Comparison of ENCODE assay signal across 21 cellular contexts in the genomic region with DNA sequence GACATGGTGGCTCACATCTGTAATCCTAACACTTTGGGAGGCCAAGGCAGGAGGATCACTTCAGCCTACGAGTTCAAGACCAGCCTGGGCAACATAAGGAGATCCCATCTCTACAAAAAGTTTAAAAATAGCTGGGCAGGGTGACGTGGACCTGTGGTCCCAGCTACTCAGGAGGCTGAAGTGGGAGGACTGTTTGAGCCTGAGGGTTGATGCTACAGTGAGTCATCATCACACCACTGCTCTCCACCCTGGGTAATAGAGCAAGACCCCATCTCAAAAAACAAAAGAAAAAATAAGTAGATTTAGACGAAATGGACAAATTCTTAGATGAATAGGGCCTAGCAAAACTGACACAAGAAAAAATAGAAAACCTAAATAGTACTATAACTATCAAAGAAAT. TPM values are rescaled to one million over a fixed set of nuclear protein-coding genes. Genes with fewer than 3 reads are reported as not detected.
DNase-seq lines count a peak whose midpoint lies in the region; ATAC-seq and TF ChIP-seq lines count a peak whose summit lies in the region.
"Had no signal": no experiment of that assay in that cellular context is flagged by ENCODE, and none has a peak within 500 bp of the region (broad histone marks: within the 10 kb centered on the region; RNA-seq: fewer than 3 reads in every experiment).

No MANE protein-coding gene starts in this region.

- H3K4me3 Mint-ChIP-seq in activated naive CD4-positive, alpha-beta T cell treated with anti-CD3 and anti-CD28 coated beads, Interleukin-2, amount 50 U/mL, for 24 hours = no peak overlapping the region
- no peak overlapping the region for H3K4me3 Mint-ChIP-seq in activated T-helper 17 cell treated with anti-CD3 and anti-CD28 coated beads, Interleukin-2, amount 50 U/mL, for 72 hours
- H3K4me3 Mint-ChIP-seq: CD4-positive, alpha-beta memory T cell; GM23338; HFFc6 had no signal

- no peaks in the 10 kb centered on the region for H3K9me3 Mint-ChIP-seq in activated naive CD4-positive, alpha-beta T cell treated with anti-CD3 and anti-CD28 coated beads, Interleukin-2, amount 50 U/mL, for 24 hours
- no peaks in the 10 kb centered on the region for H3K9me3 Mint-ChIP-seq in activated T-helper 17 cell treated with anti-CD3 and anti-CD28 coated beads, Interleukin-2, amount 50 U/mL, for 72 hours

- peaks cover 12% of the 10 kb centered on the region for H3K4me1 Mint-ChIP-seq in activated naive CD4-positive, alpha-beta T cell treated with anti-CD3 and anti-CD28 coated beads, Interleukin-2, amount 50 U/mL, for 24 hours
- peaks cover 5% of the 10 kb centered on the region for H3K4me1 Mint-ChIP-seq in activated T-helper 17 cell treated with anti-CD3 and anti-CD28 coated beads, Interleukin-2, amount 50 U/mL, for 72 hours

- WGBS in esophagus muscularis mucosa = 77% methylated on average over 3 of the region's 3 CpGs
- 55 to 62% methylated on average over 3 of the region's 3 CpGs for WGBS in aorta, 2 donors

- no peak for TF ChIP-seq POLR2A in esophagus muscularis mucosa (IDR thresholded peaks at IDR 0.05; ENCODE audit: low read depth)

- DNase-seq in activated naive CD4-positive, alpha-beta T cell treated with Interleukin-2 at 50 U/mL for 16 hours = no peak
- DNase-seq in esophagus muscularis mucosa (ENCODE audit: extremely low spot score) = no peak
- DNase-seq in aorta = no peak
- DNase-seq in dedifferentiated amniotic fluid mesenchymal stem cell (ENCODE audit: extremely low spot score) = no peak
- DNase-seq in HUDEP-2 (lab: John Stamatoyannopoulos, UW; ENCODE audit: unreplicated experiment in 76 of 76) = no peak
- DNase-seq: 8988T; CD4-positive, alpha-beta memory T cell; DMS153; DMS79; GDM1; HCEC 1CT; HFFc6 had no signal

- H3K27ac Mint-ChIP-seq in activated naive CD4-positive, alpha-beta T cell treated with anti-CD3 and anti-CD28 coated beads, Interleukin-2, amount 50 U/mL, for 24 hours = peak overlapping the region; percentile 55
- H3K27ac Mint-ChIP-seq in activated T-helper 17 cell treated with anti-CD3 and anti-CD28 coated beads, Interleukin-2, amount 50 U/mL, for 72 hours = no peak overlapping the region
- H3K27ac Mint-ChIP-seq: GM23338, HFFc6 had no signal

- H3K4me1 ChIP-seq in esophagus muscularis mucosa (peaks cover 0 to 42% (median 26%) of the 10 kb centered on the region in 4 donors), aorta (ENCODE audit: control insufficient read depth in 1 of 2, insufficient read depth in 2 of 2, low read length in 2 of 2) (peaks cover 0 to 2% of the 10 kb centered on the region in 2 donors)
- H3K4me1 ChIP-seq: BLaER1 had no signal

- peak; percentile 39 for ATAC-seq in activated T-helper 17 cell treated with anti-CD3 and anti-CD28 coated beads, Interleukin-2, amount 50 U/mL, for 72 hours (replicated peaks)
- ATAC-seq in aorta (ENCODE audit: low FRiP score) = no peak
- ATAC-seq in GM18870 (IDR thresholded peaks at IDR 0.05; ENCODE audit: unreplicated experiment) = no peak
- ATAC-seq: GM23338 had no signal

- H3K27me3 ChIP-seq in esophagus muscularis mucosa (peaks cover 0 to 10% (median 0%) of the 10 kb centered on the region in 4 donors), aorta (ENCODE audit: control insufficient read depth in 1 of 2, insufficient read depth in 2 of 2, low read length in 1 of 2) (no peaks in the 10 kb centered on the region)
- H3K27me3 ChIP-seq: BLaER1 had no signal

- H3K36me3 Mint-ChIP-seq in activated naive CD4-positive, alpha-beta T cell treated with anti-CD3 and anti-CD28 coated beads, Interleukin-2, amount 50 U/mL, for 24 hours = peaks cover 4% of the 10 kb centered on the region
- peaks cover 18% of the 10 kb centered on the region for H3K36me3 Mint-ChIP-seq in activated T-helper 17 cell treated with anti-CD3 and anti-CD28 coated beads, Interleukin-2, amount 50 U/mL, for 72 hours (ENCODE audit: low read depth)

- H3K27ac ChIP-seq in esophagus muscularis mucosa (replicated peaks in 1 of 4) (peak overlapping the region in 3 of 4 donors; percentile 20 to 78 (median 74)), aorta (ENCODE audit: low read depth in 1 of 2, low read length in 2 of 2) (peak overlapping the region; percentile 33 to 41)
- H3K27ac ChIP-seq: BLaER1 had no signal

- no peaks in the 10 kb centered on the region for H3K9me3 ChIP-seq in esophagus muscularis mucosa
- no peaks in the 10 kb centered on the region for H3K9me3 ChIP-seq in aorta (ENCODE audit: control insufficient read depth, low read length)

- no peak for TF ChIP-seq CTCF in esophagus muscularis mucosa (IDR thresholded peaks at IDR 0.05)

- TF ChIP-seq EP300 in esophagus muscularis mucosa (IDR thresholded peaks at IDR 0.05) = no peak

- peaks cover 21% of the 10 kb centered on the region for H3K27me3 Mint-ChIP-seq in activated naive CD4-positive, alpha-beta T cell treated with anti-CD3 and anti-CD28 coated beads, Interleukin-2, amount 50 U/mL, for 24 hours
- peaks cover 24% of the 10 kb centered on the region for H3K27me3 Mint-ChIP-seq in activated T-helper 17 cell treated with anti-CD3 and anti-CD28 coated beads, Interleukin-2, amount 50 U/mL, for 72 hours

- no peak overlapping the region for H3K4me3 ChIP-seq in esophagus muscularis mucosa
- no peak overlapping the region for H3K4me3 ChIP-seq in aorta (ENCODE audit: low read length in 2 of 2)
- H3K4me3 ChIP-seq: BLaER1, GM23338 had no signal

- peaks cover 0 to 17% (median 5%) of the 10 kb centered on the region in 4 donors for H3K36me3 ChIP-seq in esophagus muscularis mucosa
- H3K36me3 ChIP-seq in aorta (ENCODE audit: control insufficient read depth in 1 of 2, insufficient read depth in 2 of 2, low read length in 1 of 2) = peaks cover 0 to 3% of the 10 kb centered on the region in 2 donors

- intact Hi-C loops in esophagus muscularis mucosa (cut with DNase I) = no loop called here
- intact Hi-C loops in aorta (cut with DNase I) = no loop called here

RNA-seq across cellular contexts. Expression of a gene that starts 10.4 kb away (rescaled TPM):
- total RNA-seq in activated T-helper 17 cell treated with anti-CD3 and anti-CD28 coated beads, Interleukin-2, amount 50 U/mL, for 72 hours = 1 to 10 TPM in 1 of 2 donors, not detected in 1; 9.6 TPM
- total RNA-seq in esophagus muscularis mucosa (not detected), aorta (1 to 10 TPM; 3.0 to 4.5 TPM)
- polyA plus RNA-seq in aorta = not detected
- total RNA-seq: A673; CD4-positive, alpha-beta memory T cell; Daoy; GM23338; HFFc6 had no signal
- polyA plus RNA-seq: AG04450; CD14-positive monocyte; CD4-positive, alpha-beta memory T cell had no signal

RNA-seq across cellular contexts. Expression of a gene that starts 14.6 kb away (rescaled TPM):
- 1 to 10 TPM in 1 of 2 donors, under 1 TPM in 1; 0.09 to 5.4 TPM for total RNA-seq in activated T-helper 17 cell treated with anti-CD3 and anti-CD28 coated beads, Interleukin-2, amount 50 U/mL, for 72 hours
- total RNA-seq in esophagus muscularis mucosa = 100 to 1,000 TPM in 1 of 4 donors, 10 to 100 TPM in 3; 46.7 to 119 (median 65.1) TPM
- 100 to 1,000 TPM in 1 of 2 donors, 10 to 100 TPM in 1; 84.1 to 216 TPM for total RNA-seq in aorta
- polyA plus RNA-seq in aorta = 10 to 100 TPM; 24.4 to 47.0 TPM
- total RNA-seq: CD4-positive, alpha-beta memory T cell had no signal
- polyA plus RNA-seq: CD4-positive, alpha-beta memory T cell had no signal

RNA-seq across cellular contexts. Expression of a gene that starts 21.5 kb away (rescaled TPM):
- 10 to 100 TPM in 1 of 2 donors, 1 to 10 TPM in 1; 1.3 to 12.9 TPM for total RNA-seq in activated T-helper 17 cell treated with anti-CD3 and anti-CD28 coated beads, Interleukin-2, amount 50 U/mL, for 72 hours
- 1 to 10 TPM; 5.9 to 9.1 (median 7.1) TPM for total RNA-seq in esophagus muscularis mucosa
- total RNA-seq in aorta = 10 to 100 TPM; 70.4 to 70.8 TPM
- 100 to 1,000 TPM in 1 of 2 donors, 10 to 100 TPM in 1; 17.3 to 119 TPM for polyA plus RNA-seq in aorta
- total RNA-seq: A673, GM23338 had no signal
- polyA plus RNA-seq: GM23338 had no signal

RNA-seq across cellular contexts. Expression of a gene that starts 45.3 kb away (rescaled TPM):
- 100 to 1,000 TPM; 313 to 323 TPM for total RNA-seq in activated T-helper 17 cell treated with anti-CD3 and anti-CD28 coated beads, Interleukin-2, amount 50 U/mL, for 72 hours
- total RNA-seq in esophagus muscularis mucosa (100 to 1,000 TPM; 114 to 155 (median 129) TPM), aorta (100 to 1,000 TPM; 212 to 237 TPM)
- 100 to 1,000 TPM; 197 to 240 TPM for polyA plus RNA-seq in aorta

Comparison
In these comparisons a context has a peak if more than half of its experiments do, and no peak if none do; other contexts are left out.
1. RNA of a gene that starts 14.6 kb away (total RNA-seq): 84.1 to 216 TPM in aorta and 46.7 to 119 TPM in esophagus muscularis mucosa; 0.09 to 5.4 TPM in activated T-helper 17 cell treated with anti-CD3 and anti-CD28 coated beads, Interleukin-2, amount 50 U/mL, for 72 hours; every median in the first group is over 4 times any median in the second.
2. RNA of a gene that starts 21.5 kb away (total RNA-seq): 70.4 to 70.8 TPM in aorta; 1.3 to 12.9 TPM in activated T-helper 17 cell treated with anti-CD3 and anti-CD28 coated beads, Interleukin-2, amount 50 U/mL, for 72 hours and 5.9 to 9.1 TPM in esophagus muscularis mucosa; every median in the first group is over 4 times any median in the second.